In the genomic region with DNA sequence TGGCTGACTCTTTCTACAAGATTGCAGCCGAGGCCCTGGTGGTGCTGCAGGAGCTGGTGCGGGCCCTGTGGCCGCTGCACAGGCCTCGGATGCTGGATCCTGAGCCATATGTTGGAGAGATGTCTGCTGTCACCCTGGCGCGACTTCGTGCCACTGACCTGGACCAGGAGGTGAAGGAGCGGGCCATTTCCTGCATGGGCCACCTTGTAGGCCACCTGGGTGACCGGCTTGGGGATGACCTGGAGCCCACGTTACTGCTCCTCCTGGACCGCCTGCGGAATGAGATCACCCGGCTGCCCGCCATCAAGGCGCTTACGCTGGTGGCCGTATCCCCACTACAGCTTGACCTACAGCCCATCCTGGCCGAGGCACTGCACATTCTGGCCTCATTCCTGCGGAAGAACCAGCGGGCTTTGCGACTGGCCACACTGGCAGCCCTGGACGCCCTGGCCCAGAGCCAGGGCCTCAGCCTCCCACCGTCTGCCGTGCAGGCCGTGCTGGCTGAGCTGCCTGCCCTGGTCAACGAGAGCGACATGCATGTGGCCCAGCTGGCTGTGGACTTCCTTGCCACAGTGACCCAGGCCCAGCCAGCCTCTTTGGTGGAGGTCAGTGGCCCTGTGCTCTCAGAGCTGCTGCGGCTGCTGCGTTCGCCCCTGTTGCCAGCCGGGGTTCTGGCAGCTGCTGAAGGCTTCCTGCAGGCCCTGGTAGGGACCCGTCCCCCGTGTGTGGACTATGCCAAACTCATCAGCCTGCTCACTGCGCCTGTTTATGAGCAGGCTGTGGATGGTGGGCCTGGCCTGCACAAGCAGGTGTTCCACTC, we compare ENCODE assay signal across 29 cellular contexts. TPM values are rescaled to one million over a fixed set of nuclear protein-coding genes. Genes with fewer than 3 reads are reported as not detected.
DNase-seq lines count a peak whose midpoint lies in the region; ATAC-seq, FAIRE-seq and TF ChIP-seq lines count a peak whose summit lies in the region.
"Had no signal": no experiment of that assay in that cellular context is flagged by ENCODE, and none has a peak within 500 bp of the region (broad histone marks: within the 10 kb centered on the region; RNA-seq: fewer than 3 reads in every experiment).

No MANE protein-coding gene starts in this region.

- peaks cover 2% of the 10 kb centered on the region for H3K27me3 Mint-ChIP-seq in neural progenitor cell (ENCODE audit: insufficient read depth, low read depth)
- H3K27me3 Mint-ChIP-seq: CD4-positive, alpha-beta T cell had no signal

- ATAC-seq in K562 (no peak), left cardiac atrium (peak; percentile 48 to 56), psoas muscle (peak; percentile 59 to 79 (median 76)), GM21515 (IDR thresholded peaks at IDR 0.05; ENCODE audit: unreplicated experiment) (no peak)
- ATAC-seq: PC-3 had no signal

- H3K36me3 ChIP-seq in BLaER1 treated with 17β-estradiol and CSF1 and Interleukin-3, amounts not matched to agents 10 nM and 100 nM = peaks cover 0 to 11% (median 0%) of the 10 kb centered on the region in 11 experiments; a peak in 1 of 22 replicates
- H3K36me3 ChIP-seq in K562 (ENCODE audit: control insufficient read depth, insufficient read depth, low read length) (peaks cover 63% of the 10 kb centered on the region; the same call in 1 of the 3 replicates), psoas muscle (ENCODE audit: insufficient read depth in 1 of 2, low read depth in 1 of 2) (peaks cover 0 to 93% of the 10 kb centered on the region in 2 donors), ascending aorta (peaks cover 61 to 79% of the 10 kb centered on the region in 2 donors), neural progenitor cell (no peaks in the 10 kb centered on the region)
- H3K36me3 ChIP-seq: BE2C, SJSA1 had no signal

- H4K20me1 ChIP-seq in BLaER1 treated with 17β-estradiol and CSF1 and Interleukin-3, amounts not matched to agents 10 nM and 100 nM = peaks cover 0 to 8% (median 0%) of the 10 kb centered on the region in 11 experiments; a peak in 2 of 22 replicates
- H4K20me1 ChIP-seq in K562 (replicated peaks; ENCODE audit: control insufficient read depth, insufficient read depth, low read length) (no peaks in the 10 kb centered on the region; the same call in 1 of the 2 replicates), neural progenitor cell (ENCODE audit: low read depth) (no peaks in the 10 kb centered on the region)

- H3K9me3 ChIP-seq in BLaER1 treated with 17β-estradiol and CSF1 and Interleukin-3, amounts not matched to agents 10 nM and 100 nM (replicated peaks in 1 of 11) = no peaks in the 10 kb centered on the region
- H3K9me3 ChIP-seq in K562 (replicated peaks; ENCODE audit: control insufficient read depth, insufficient read depth, low read depth, low read length) (no peaks in the 10 kb centered on the region), psoas muscle (no peaks in the 10 kb centered on the region), ascending aorta (no peaks in the 10 kb centered on the region), neural progenitor cell (ENCODE audit: low read depth) (no peaks in the 10 kb centered on the region)
- H3K9me3 ChIP-seq: BE2C, SJSA1 had no signal

- TF ChIP-seq POLR2A in K562 (conservative IDR thresholded peaks at IDR 0.05) = no peak

- peaks cover 3% of the 10 kb centered on the region for H3K36me3 Mint-ChIP-seq in neural progenitor cell

- H3K27me3 ChIP-seq in BLaER1 treated with 17β-estradiol and CSF1 and Interleukin-3, amounts not matched to agents 10 nM and 100 nM = no peaks in the 10 kb centered on the region
- H3K27me3 ChIP-seq in K562 (ENCODE audit: control insufficient read depth in 2 of 2, insufficient read depth in 2 of 2, low read length in 2 of 2) (no peaks in the 10 kb centered on the region), psoas muscle (ENCODE audit: insufficient read depth in 3 of 3, low read length in 2 of 3) (no peaks in the 10 kb centered on the region), ascending aorta (no peaks in the 10 kb centered on the region), neural progenitor cell (no peaks in the 10 kb centered on the region)
- H3K27me3 ChIP-seq: BE2C, SJSA1 had no signal

- peak overlapping the region; percentile 37 to 77 (median 68) for H3K4me2 ChIP-seq in BLaER1 treated with 17β-estradiol and CSF1 and Interleukin-3, amounts not matched to agents 10 nM and 100 nM
- H3K4me2 ChIP-seq in K562 (ENCODE audit: insufficient read depth, low read length) = no peak overlapping the region
- H3K4me2 ChIP-seq in neural progenitor cell = no peak overlapping the region

- intact Hi-C loops in K562 (cut with micrococcal nuclease) = no loop called here
- intact Hi-C loops in left cardiac atrium (cut with DNase I) = loop anchor here in 1 of 2 donors (10.0 kb wide), 1 partner anchor 102 kb away; no protein-coding TSS in a partner anchor
- intact Hi-C loops in psoas muscle (cut with DNase I) = no loop called here
- intact Hi-C loops in ascending aorta (cut with DNase I) = no loop called here

- H3F3A ChIP-seq in neural progenitor cell (ENCODE audit: low read depth) = no peaks in the 10 kb centered on the region

- no peak for FAIRE-seq in K562 (lab: Jason Lieb, UNC)
- FAIRE-seq: D721Med, GM18507 had no signal

- H3K4me1 Mint-ChIP-seq in neural progenitor cell = no peaks in the 10 kb centered on the region

- H3K9me3 Mint-ChIP-seq in neural progenitor cell = no peaks in the 10 kb centered on the region
- H3K9me3 Mint-ChIP-seq: CD4-positive, alpha-beta T cell had no signal

- H3K79me2 ChIP-seq in K562 (ENCODE audit: control insufficient read depth, insufficient read depth, low read length) (no peaks in the 10 kb centered on the region), neural progenitor cell (ENCODE audit: low read depth) (no peaks in the 10 kb centered on the region)

- no TSS peak for BruUV-seq in K562 (replicated peaks; lab: Mats Ljungman, UMichigan)

- H3K4me3 Mint-ChIP-seq in neural progenitor cell = no peak overlapping the region
- H3K4me3 Mint-ChIP-seq: CD4-positive, alpha-beta T cell had no signal

- CTCF ChIA-PET in K562 (lab: Yijun Ruan, JAX; ENCODE audit: low intra/inter-chr PET ratio) = no interaction called here

- WGBS in K562 (ENCODE audit: insufficient coverage, low coverage, missing lambda C conversion rate) = 92% methylated on average over 32 of the region's 34 CpGs
- WGBS in psoas muscle, 3 donors = 47 to 75% (median 48%) methylated on average over 30 to 34 of the region's 34 CpGs

- POLR2A ChIA-PET in K562 (lab: Yijun Ruan, JAX) = interaction anchor here (1.3 to 6.0 kb wide), 3 partner anchors 9 to 20 kb away, joined by 3 to 61 read pairs (median 5); no protein-coding TSS in a partner anchor

- no peak for TF ChIP-seq EP300 in K562 (IDR thresholded peaks at IDR 0.05; ENCODE audit: low read length)

- H3K27ac ChIP-seq in BLaER1 treated with 17β-estradiol and CSF1 and Interleukin-3, amounts not matched to agents 10 nM and 100 nM = no peak overlapping the region
- H3K27ac ChIP-seq in K562 (ENCODE audit: extremely low read depth, low read depth, low read length) (no peak overlapping the region), psoas muscle (peak overlapping the region; percentile 33), ascending aorta (no peak overlapping the region), neural progenitor cell (no peak overlapping the region)
- H3K27ac ChIP-seq: GM23248, SJSA1 had no signal

- peak overlapping the region in 4 of 11 experiments; percentile 17 to 41 (median 34); a peak in 4 of 22 replicates for H3K9ac ChIP-seq in BLaER1 treated with 17β-estradiol and CSF1 and Interleukin-3, amounts not matched to agents 10 nM and 100 nM
- peak overlapping the region in 1 of 2 experiments; percentile 29; a peak in 1 of 4 replicates for H3K9ac ChIP-seq in K562 (ENCODE audit: insufficient read depth in 1 of 2, low read depth in 2 of 2, low read length in 2 of 2)
- H3K9ac ChIP-seq in neural progenitor cell = no peak overlapping the region
- H3K9ac ChIP-seq: GM23248 had no signal

- peaks cover 7 to 33% (median 19%) of the 10 kb centered on the region in 10 experiments; a peak in 18 of 20 replicates for H3K4me1 ChIP-seq in BLaER1 treated with 17β-estradiol and CSF1 and Interleukin-3, amounts not matched to agents 10 nM and 100 nM
- H3K4me1 ChIP-seq in K562 (replicated peaks in 1 of 2; ENCODE audit: control insufficient read depth in 2 of 2, insufficient read depth in 2 of 2, low read length in 2 of 2) (peaks cover 0 to 19% of the 10 kb centered on the region in 2 experiments; a peak in 1 of 5 replicates), psoas muscle (peaks cover 18% of the 10 kb centered on the region), ascending aorta (no peaks in the 10 kb centered on the region), neural progenitor cell (no peaks in the 10 kb centered on the region)
- H3K4me1 ChIP-seq: BE2C, SJSA1 had no signal

- no peak for TF ChIP-seq CTCF in K562 (IDR thresholded peaks at IDR 0.05 in 2 of 3, conservative IDR thresholded peaks at IDR 0.05 in 1 of 3; ENCODE audit: insufficient read depth in 2 of 3, low read depth in 1 of 3, low read length in 3 of 3)
- no peak for TF ChIP-seq CTCF in psoas muscle (IDR thresholded peaks at IDR 0.05)
- TF ChIP-seq CTCF in ascending aorta (IDR thresholded peaks at IDR 0.05) = no peak
- TF ChIP-seq CTCF in neural progenitor cell (IDR thresholded peaks at IDR 0.05) = no peak

- TF ChIP-seq RAD21 in K562 (CRISPR knock-in tag; conservative IDR thresholded peaks at IDR 0.05 in 1 of 2, IDR thresholded peaks at IDR 0.05 in 1 of 2) = no peak

- no peaks in the 10 kb centered on the region for H3K9me1 ChIP-seq in K562 (ENCODE audit: control insufficient read depth, insufficient read depth, low read length)

- no peak for DNase-seq in K562 (ENCODE audit: extremely low read depth in 1 of 4, low spot score in 3 of 4)
- DNase-seq in left cardiac atrium = no peak
- DNase-seq in psoas muscle = peak in 1 of 2 donors; percentile 84
- DNase-seq in NCI-H1092 (lab: John Stamatoyannopoulos, UW) = no peak
- no peak for DNase-seq in ascending aorta (ENCODE audit: low spot score in 2 of 2)
- DNase-seq in neural progenitor cell (ENCODE audit: low spot score) = no peak
- DNase-seq: CD4-positive, alpha-beta T cell; GM23248; H7; KBM-7; MV-4-11; NCI-H1105 treated with DMSO at 0.1 percent for 48 hours; NCI-H146; NCI-H1930; NCI-H446; NCI-H524 treated with DMSO at 0.1 percent for 48 hours; NCI-H774; NK-92 treated with Interleukin-12 subunit alpha and Interleukin-12 subunit beta, amount 100 ng/mL, for 24 hours; PC-3 had no signal

- no peak overlapping the region for H3K4me3 ChIP-seq in BLaER1 treated with 17β-estradiol and CSF1 and Interleukin-3, amounts not matched to agents 10 nM and 100 nM
- H3K4me3 ChIP-seq in K562 = no peak overlapping the region
- no peak overlapping the region for H3K4me3 ChIP-seq in psoas muscle
- no peak overlapping the region for H3K4me3 ChIP-seq in ascending aorta
- no peak overlapping the region for H3K4me3 ChIP-seq in neural progenitor cell
- H3K4me3 ChIP-seq: GM23248, SJSA1 had no signal

- no peak overlapping the region for H3K27ac Mint-ChIP-seq in neural progenitor cell
- H3K27ac Mint-ChIP-seq: CD4-positive, alpha-beta T cell had no signal

- H2AFZ ChIP-seq in K562 (ENCODE audit: low read depth, low read length) (no peak overlapping the region), neural progenitor cell (replicated peaks) (no peak overlapping the region)
- H2AFZ ChIP-seq: GM23248 had no signal

- in situ Hi-C loops in K562 (cut with MboI) = no loop called here

RNA-seq across cellular contexts. Expression of gene CAND2, which starts 20.3 kb away (rescaled TPM):
- total RNA-seq in K562 (2011; cell fraction: chromatin; rRNA removed; ENCODE audit: low replicate concordance) = 16.3 and 50.5 TPM in 2 replicates
- total RNA-seq in K562 (2011; cell fraction: nucleolus; rRNA removed) = 28.2 and 28.5 TPM in 2 replicates
- total RNA-seq in K562 (2011; cell fraction: nucleoplasm; rRNA removed) = 14.7 and 16.9 TPM in 2 replicates
- 6.4 and 7.8 TPM in 2 replicates for total RNA-seq in K562 (2014; rRNA removed)
- 2.5 and 3.1 TPM in 2 replicates for total RNA-seq in K562 (2014; rRNA removed; fragmentation: Illumina TruSeq; extraction: Trizol)
- 4.3 and 4.9 TPM in 2 replicates for total RNA-seq in K562 (2015; rRNA removed; fragmentation: Illumina TruSeq; extraction: Trizol)
- 14.2 and 14.9 TPM in 2 replicates for total RNA-seq in K562 (2021)
- polyA plus RNA-seq in K562 (2011; rRNA removed) = 4.6 and 5.0 TPM in 2 replicates
- polyA plus RNA-seq in K562 (2011; cell fraction: cytosol; rRNA removed) = 3.2 and 10.0 TPM in 2 replicates
- 10.2 and 21.2 TPM in 2 replicates for polyA plus RNA-seq in K562 (2011; cell fraction: nucleus; rRNA removed)
- 6.1 and 10.3 TPM in 2 replicates for polyA plus RNA-seq in K562 (2012)
- 4.2 and 6.5 TPM in 2 replicates for polyA plus RNA-seq in K562 (2014; fragmentation: Illumina TruSeq; extraction: Trizol)
- polyA plus RNA-seq in K562 (2014; fragmentation: Nextera tagmentation; extraction: Ambion mirVana) = 1 to 10 TPM in 1 of 2 experiments, under 1 TPM in 1; 0.91 to 1.4 TPM
- 7.6 and 7.7 TPM in 2 replicates for polyA plus RNA-seq in K562 (2014; rRNA removed)
- 3.8 and 8.1 TPM in 2 replicates for polyA minus RNA-seq in K562 (2011; rRNA and poly(A)+ RNA removed)
- 7.7 and 7.8 TPM in 2 replicates for polyA minus RNA-seq in K562 (2011; cell fraction: cytosol; rRNA and poly(A)+ RNA removed)
- polyA minus RNA-seq in K562 (2011; cell fraction: nucleus; rRNA and poly(A)+ RNA removed) = 10.2 and 10.9 TPM in 2 replicates
- 10 to 100 TPM; 41.6 to 51.0 TPM for total RNA-seq in left cardiac atrium
- total RNA-seq in psoas muscle = 100 to 1,000 TPM; 128 to 220 (median 138) TPM
- 10 to 100 TPM in 2 of 3 donors, 1 to 10 TPM in 1; 3.7 to 65.3 (median 48.8) TPM for polyA plus RNA-seq in psoas muscle
- 14.4 TPM for total RNA-seq in ascending aorta
- total RNA-seq in neural progenitor cell (ENCODE audit: low replicate concordance) = 2.4 and 6.9 TPM in 2 replicates
- total RNA-seq: HT-29, MCF 10A had no signal

RNA-seq across cellular contexts. Expression of gene RPL32, which starts 24.6 kb away (rescaled TPM):
- 321 and 449 TPM in 2 replicates for total RNA-seq in K562 (2011; cell fraction: chromatin; rRNA removed; ENCODE audit: low replicate concordance)
- 553 and 562 TPM in 2 replicates for total RNA-seq in K562 (2011; cell fraction: nucleolus; rRNA removed)
- total RNA-seq in K562 (2011; cell fraction: nucleoplasm; rRNA removed) = 913 and 2,354 TPM in 2 replicates
- total RNA-seq in K562 (2014; rRNA removed) (3,132 and 3,347 TPM in 2 replicates), K562 (2014; rRNA removed; fragmentation: Illumina TruSeq; extraction: Trizol) (4,513 and 4,632 TPM in 2 replicates), K562 (2015; rRNA removed; fragmentation: Illumina TruSeq; extraction: Trizol) (4,527 and 4,779 TPM in 2 replicates), K562 (2021) (2,738 and 3,009 TPM in 2 replicates), left cardiac atrium (1,000 to 10,000 TPM; 1,021 to 1,102 TPM), psoas muscle (1,000 to 10,000 TPM; 1,418 to 1,919 (median 1,477) TPM), ascending aorta (1,821 TPM), neural progenitor cell (ENCODE audit: low replicate concordance) (1,028 and 2,309 TPM in 2 replicates)
- polyA plus RNA-seq in K562 (2011; rRNA removed) (4,861 and 5,231 TPM in 2 replicates), K562 (2014; fragmentation: Illumina TruSeq; extraction: Trizol) (5,815 and 6,200 TPM in 2 replicates), K562 (2014; fragmentation: Nextera tagmentation; extraction: Ambion mirVana) (1,000 to 10,000 TPM; 3,469 to 4,286 TPM), K562 (2014; rRNA removed) (4,142 and 5,104 TPM in 2 replicates), psoas muscle (1,000 to 10,000 TPM; 2,325 to 2,939 (median 2,347) TPM)
- polyA plus RNA-seq in K562 (2011; cell fraction: cytosol; rRNA removed) = 2,530 and 2,776 TPM in 2 replicates
- polyA plus RNA-seq in K562 (2011; cell fraction: nucleus; rRNA removed) = 1,377 and 2,422 TPM in 2 replicates
- 4,850 and 6,211 TPM in 2 replicates for polyA plus RNA-seq in K562 (2012)
- 3,010 and 3,339 TPM in 2 replicates for polyA minus RNA-seq in K562 (2011; rRNA and poly(A)+ RNA removed)
- polyA minus RNA-seq in K562 (2011; cell fraction: cytosol; rRNA and poly(A)+ RNA removed) = 1,491 and 1,656 TPM in 2 replicates
- polyA minus RNA-seq in K562 (2011; cell fraction: nucleus; rRNA and poly(A)+ RNA removed) = 319 and 489 TPM in 2 replicates

RNA-seq across cellular contexts. Expression of gene TMEM40, which starts 57.7 kb away (rescaled TPM):
- total RNA-seq in K562 (2011; cell fraction: chromatin; rRNA removed; ENCODE audit: low replicate concordance) = not detected in 2 replicates
- total RNA-seq in K562 (2011; cell fraction: nucleolus; rRNA removed) = not detected in 2 replicates
- total RNA-seq in K562 (2011; cell fraction: nucleoplasm; rRNA removed) = not detected in 2 replicates
- total RNA-seq in K562 (2014; rRNA removed) (not detected in 2 replicates), K562 (2014; rRNA removed; fragmentation: Illumina TruSeq; extraction: Trizol) (not detected in 2 replicates), K562 (2015; rRNA removed; fragmentation: Illumina TruSeq; extraction: Trizol) (not detected in 2 replicates), K562 (2021) (not detected in 2 replicates), left cardiac atrium (1 to 10 TPM; 4.8 to 6.5 TPM), psoas muscle (1 to 10 TPM in 3 of 4 donors, under 1 TPM in 1; 0.59 to 4.4 (median 2.3) TPM), ascending aorta (not detected), neural progenitor cell (ENCODE audit: low replicate concordance) (not detected in 2 replicates)
- polyA plus RNA-seq in K562 (2011; rRNA removed) (0.31 TPM in 1 of 2 replicates, not detected in the other), K562 (2014; fragmentation: Illumina TruSeq; extraction: Trizol) (not detected in 2 replicates), K562 (2014; fragmentation: Nextera tagmentation; extraction: Ambion mirVana) (under 1 TPM; 0.11 to 0.14 TPM), K562 (2014; rRNA removed) (not detected in 2 replicates), psoas muscle (under 1 TPM; 0.30 to 0.52 (median 0.40) TPM)
- polyA plus RNA-seq in K562 (2011; cell fraction: cytosol; rRNA removed) = not detected in 2 replicates
- polyA plus RNA-seq in K562 (2011; cell fraction: nucleus; rRNA removed) = not detected in 2 replicates
- polyA plus RNA-seq in K562 (2012) = not detected in 2 replicates
- polyA minus RNA-seq in K562 (2011; rRNA and poly(A)+ RNA removed) = not detected in 2 replicates
- polyA minus RNA-seq in K562 (2011; cell fraction: cytosol; rRNA and poly(A)+ RNA removed) = not detected in 2 replicates
- polyA minus RNA-seq in K562 (2011; cell fraction: nucleus; rRNA and poly(A)+ RNA removed) = not detected in 2 replicates
- total RNA-seq: A673; CD4-positive, alpha-beta T cell; GM23248; H7; HT-29; LHCN-M2; SJSA1 had no signal
- polyA plus RNA-seq: GM23248 had no signal

Comparison
In these comparisons a context has a peak if more than half of its experiments do, and no peak if none do; other contexts are left out.
1. H3K4me2 ChIP-seq: peak in BLaER1 treated with 17β-estradiol and CSF1 and Interleukin-3, amounts not matched to agents 10 nM and 100 nM (11 of 11); none in K562 (single experiment) and neural progenitor cell (single experiment).
2. ATAC-seq: peak in left cardiac atrium (2 of 2) and psoas muscle (4 of 4); none in K562 (single experiment) and GM21515 (single experiment).